Comparison of ENCODE assay signal across 20 cellular contexts in genomic region chr12:53513712-53514415, GRCh38. TPM values are rescaled to one million over a fixed set of nuclear protein-coding genes. Genes with fewer than 3 reads are reported as not detected.
"Had no signal": no experiment of that assay in that cellular context is flagged by ENCODE, and none has a peak within 500 bp of the region (broad histone marks: within the 10 kb centered on the region; RNA-seq: fewer than 3 reads in every experiment).

No MANE protein-coding gene starts in this region.

- H3K4me3 ChIP-seq: coronary artery had no signal

- H3K27ac ChIP-seq: brain microvascular endothelial cell, coronary artery, WERI-Rb-1 had no signal

- DNase-seq: activated CD4-positive, alpha-beta T cell treated with anti-CD3 and anti-CD28 coated beads for 1 hour; activated naive CD4-positive, alpha-beta T cell treated with anti-CD3 and anti-CD28 coated beads, Interleukin-2, amount 50 U/mL, for 16 hours; aorta; brain microvascular endothelial cell; erythroblast; foreskin melanocyte; glutamatergic neuron; hippocampal formation; left cardiac atrium; midbrain; nephron progenitor cell; nucleus accumbens; stimulated activated CD4-positive, alpha-beta T cell treated with anti-CD3 and anti-CD28 coated beads, Interleukin-2, amount 100 ng/mL, for 24 hours; T-helper 2 cell; trophoblast cell; WERI-Rb-1 had no signal

- H3K27me3 ChIP-seq: brain microvascular endothelial cell had no signal

RNA-seq across cellular contexts. Expression of gene NPFF, which starts 6.6 kb away (rescaled TPM):
- total RNA-seq: aorta, left cardiac atrium, lung microvascular endothelial cell, renal cortical epithelial cell, skeletal muscle tissue had no signal
